ENCODE assay signal across 28 cellular contexts in genomic region chr6:73109659-73110058, GRCh38.
DNase-seq lines count a peak whose midpoint lies in the region; ATAC-seq, FAIRE-seq and TF ChIP-seq lines count a peak whose summit lies in the region.
"Had no signal": no experiment of that assay in that cellular context is flagged by ENCODE, and none has a peak within 500 bp of the region (broad histone marks: within the 10 kb centered on the region; RNA-seq: fewer than 3 reads in every experiment).

No MANE protein-coding gene starts in this region.

- no peaks in the 10 kb centered on the region for H3K79me2 ChIP-seq in K562 (ENCODE audit: control insufficient read depth, insufficient read depth, low read length)

- no peaks in the 10 kb centered on the region for H3K36me3 ChIP-seq in Caco-2 (ENCODE audit: control insufficient read depth, insufficient read depth, low read length)
- no peaks in the 10 kb centered on the region for H3K36me3 ChIP-seq in K562 (ENCODE audit: control insufficient read depth, insufficient read depth, low read length)
- H3K36me3 ChIP-seq: SJSA1 had no signal

- H3K4me1 Mint-ChIP-seq in Caco-2 (ENCODE audit: low read depth, unreplicated experiment), result peaks cover 14% of the 10 kb centered on the region
- H3K4me1 Mint-ChIP-seq: CD4-positive, CD25-positive, alpha-beta regulatory T cell had no signal

- no peaks in the 10 kb centered on the region for H3K9me1 ChIP-seq in K562 (ENCODE audit: control insufficient read depth, insufficient read depth, low read length)

- TF ChIP-seq RAD21 in K562 (CRISPR knock-in tag; conservative IDR thresholded peaks at IDR 0.05 in 1 of 2, IDR thresholded peaks at IDR 0.05 in 1 of 2), result no peak

- no peaks in the 10 kb centered on the region for H4K20me1 ChIP-seq in K562 (replicated peaks; ENCODE audit: control insufficient read depth, insufficient read depth, low read length)
- H4K20me1 ChIP-seq: BLaER1 had no signal

- no peaks in the 10 kb centered on the region for H3K27me3 ChIP-seq in Caco-2 (replicated peaks; ENCODE audit: control insufficient read depth, insufficient read depth, low read length)
- H3K27me3 ChIP-seq in K562 (ENCODE audit: control insufficient read depth in 2 of 2, insufficient read depth in 2 of 2, low read length in 2 of 2), result no peaks in the 10 kb centered on the region
- H3K27me3 ChIP-seq: BLaER1, SJSA1 had no signal

- BruUV-seq in Caco-2 (replicated peaks; lab: Mats Ljungman, UMichigan) (no TSS peak), K562 (replicated peaks; lab: Mats Ljungman, UMichigan) (no TSS peak)

- POLR2A ChIA-PET in Caco-2 (lab: Charles Lee), result no interaction called here
- POLR2A ChIA-PET in K562 (lab: Yijun Ruan, JAX), result no interaction called here

- in situ Hi-C loops in K562 (cut with MboI), result no loop called here

- intact Hi-C loops in Caco-2 (cut with micrococcal nuclease; ENCODE audit: unreplicated experiment), result no loop called here
- intact Hi-C loops in K562 (cut with micrococcal nuclease), result no loop called here

- ATAC-seq in K562, result no peak

- CTCF ChIA-PET in Caco-2 (lab: Charles Lee) (no interaction called here), K562 (lab: Yijun Ruan, JAX; ENCODE audit: low intra/inter-chr PET ratio) (no interaction called here)

- TF ChIP-seq CTCF in Caco-2 (IDR thresholded peaks at IDR 0.05; ENCODE audit: insufficient read depth in 1 of 2, low read depth in 1 of 2, low read length in 1 of 2, severe bottlenecking in 1 of 2, unreplicated experiment in 1 of 2), result no peak
- TF ChIP-seq CTCF in K562 (IDR thresholded peaks at IDR 0.05 in 2 of 3, conservative IDR thresholded peaks at IDR 0.05 in 1 of 3; ENCODE audit: insufficient read depth in 2 of 3, low read depth in 1 of 3, low read length in 3 of 3), result no peak

- 10% methylated on average over 3 of the region's 3 CpGs for WGBS in K562 (ENCODE audit: insufficient coverage, low coverage, missing lambda C conversion rate)

- no peak overlapping the region for H2AFZ ChIP-seq in K562 (ENCODE audit: low read depth, low read length)
- H2AFZ ChIP-seq: PC-9 had no signal

- no peak overlapping the region for H3K4me2 ChIP-seq in K562 (ENCODE audit: insufficient read depth, low read length)
- H3K4me2 ChIP-seq: BLaER1, PC-9 had no signal

- peak overlapping the region; percentile 47 for H3K27ac Mint-ChIP-seq in Caco-2 (ENCODE audit: unreplicated experiment)
- H3K27ac Mint-ChIP-seq: CD4-positive, CD25-positive, alpha-beta regulatory T cell; T-helper 1 cell treated with Interleukin-12 subunit alpha and Interleukin-12 subunit beta and Interleukin-4 antibody, amounts not matched to agents 30 μg/mL and 1 μg/mL, for 36 hours had no signal

- TF ChIP-seq POLR2A in K562 (conservative IDR thresholded peaks at IDR 0.05), result no peak

- no peak overlapping the region for H3K4me3 Mint-ChIP-seq in Caco-2 (ENCODE audit: unreplicated experiment)
- H3K4me3 Mint-ChIP-seq: CD4-positive, CD25-positive, alpha-beta regulatory T cell; IgD-negative memory B cell; T-helper 1 cell treated with Interleukin-12 subunit alpha and Interleukin-12 subunit beta and Interleukin-4 antibody, amounts not matched to agents 30 μg/mL and 1 μg/mL, for 36 hours had no signal

- FAIRE-seq in K562 (lab: Jason Lieb, UNC), result no peak
- FAIRE-seq: A204.1, H1 had no signal

- TF ChIP-seq EP300 in K562 (IDR thresholded peaks at IDR 0.05; ENCODE audit: low read length), result no peak

- H3K4me3 ChIP-seq in Caco-2 (ENCODE audit: low read depth, low read length), result no peak overlapping the region
- no peak overlapping the region for H3K4me3 ChIP-seq in K562
- H3K4me3 ChIP-seq: BLaER1, PC-9, SJSA1 had no signal

- DNase-seq in Caco-2, result no peak
- peak; percentile 34 for DNase-seq in NCI-H226
- DNase-seq in SW 1271 (lab: John Stamatoyannopoulos, UW), result peak; percentile 13 to 28
- DNase-seq in K562 (ENCODE audit: extremely low read depth in 1 of 4, low spot score in 3 of 4), result no peak
- DNase-seq in NCI-H1436 (lab: John Stamatoyannopoulos, UW), result no peak
- DNase-seq in mesenteric fat pad (ENCODE audit: low spot score), result no peak
- no peak for DNase-seq in NCI-H446 treated with DMSO at 0.1 percent for 48 hours (lab: John Stamatoyannopoulos, UW)
- DNase-seq in activated gamma-delta T cell treated with Interleukin-2 at 50 U/mL for 16 hours, result no peak
- DNase-seq: CD4-positive, CD25-positive, alpha-beta regulatory T cell; DMS79; HCEC 1CT; NCI-H1092; NCI-H1417 treated with DMSO at 0.1 percent for 48 hours; NCI-H187; NCI-H446; NCI-H526; NCI-H82; NK-92 treated with Interleukin-12 subunit alpha and Interleukin-12 subunit beta, amount 100 ng/mL, for 24 hours; PC-9; Right ventricle myocardium superior; RPMI8226 had no signal

- no peaks in the 10 kb centered on the region for H3K9me3 Mint-ChIP-seq in Caco-2 (ENCODE audit: unreplicated experiment)
- H3K9me3 Mint-ChIP-seq: IgD-negative memory B cell; T-helper 1 cell treated with Interleukin-12 subunit alpha and Interleukin-12 subunit beta and Interleukin-4 antibody, amounts not matched to agents 30 μg/mL and 1 μg/mL, for 36 hours had no signal

- no peaks in the 10 kb centered on the region for H3K36me3 Mint-ChIP-seq in Caco-2 (ENCODE audit: insufficient read depth, unreplicated experiment)

- H3K27ac ChIP-seq in K562 (ENCODE audit: extremely low read depth, low read depth, low read length), result no peak overlapping the region
- H3K27ac ChIP-seq: BLaER1, HL-60, PC-9, SJSA1 had no signal

- H3K9ac ChIP-seq in K562 (ENCODE audit: insufficient read depth in 1 of 2, low read depth in 2 of 2, low read length in 2 of 2), result no peak overlapping the region
- H3K9ac ChIP-seq: BLaER1 had no signal

- H3K27me3 Mint-ChIP-seq in Caco-2 (ENCODE audit: insufficient read depth, unreplicated experiment), result no peaks in the 10 kb centered on the region
- H3K27me3 Mint-ChIP-seq: IgD-negative memory B cell had no signal

- no peaks in the 10 kb centered on the region for H3K9me3 ChIP-seq in Caco-2
- H3K9me3 ChIP-seq in K562 (replicated peaks; ENCODE audit: control insufficient read depth, insufficient read depth, low read depth, low read length), result no peaks in the 10 kb centered on the region
- H3K9me3 ChIP-seq: BLaER1, SJSA1 had no signal

- H3K4me1 ChIP-seq in Caco-2 (peaks cover 14% of the 10 kb centered on the region; the same call in 1 of the 2 replicates), K562 (replicated peaks in 1 of 2; ENCODE audit: control insufficient read depth in 2 of 2, insufficient read depth in 2 of 2, low read length in 2 of 2) (no peaks in the 10 kb centered on the region; a peak in 1 of 5 replicates)
- H3K4me1 ChIP-seq: BLaER1, SJSA1 had no signal

TF ChIP-seq in K562, 482 proteins besides CTCF, POLR2A, EP300 and RAD21 (continues in another document):
- TF ChIP-seq CCAR2 (IDR thresholded peaks at IDR 0.05; ENCODE audit: low read depth, low read length), result no peak
- TF ChIP-seq BRD4 (IDR thresholded peaks at IDR 0.05), result no peak
- no peak for TF ChIP-seq SRF (CRISPR knock-in tag; IDR thresholded peaks at IDR 0.05)
- no peak for TF ChIP-seq RFX1 (IDR thresholded peaks at IDR 0.05)
- no peak for TF ChIP-seq RB1 (IDR thresholded peaks at IDR 0.05; ENCODE audit: low read depth)
- TF ChIP-seq HES1 (IDR thresholded peaks at IDR 0.05; ENCODE audit: low read depth), result no peak
- peak; percentile 91 for TF ChIP-seq SOX6 (IDR thresholded peaks at IDR 0.05)
- no peak for TF ChIP-seq PCBP1 (IDR thresholded peaks at IDR 0.05; ENCODE audit: low read depth, low read length, poor library complexity, severe bottlenecking)
- TF ChIP-seq ARID2 (IDR thresholded peaks at IDR 0.05), result no peak
- no peak for TF ChIP-seq RBM22 (IDR thresholded peaks at IDR 0.05; ENCODE audit: low read depth, low read length, poor library complexity, severe bottlenecking)
- 0 out of 2 replicates have a peak, but pooled peaks have one; percentile 43 for TF ChIP-seq ARID1B (IDR thresholded peaks at IDR 0.05)
- no peak for TF ChIP-seq RBBP5 (IDR thresholded peaks at IDR 0.05; ENCODE audit: borderline replicate concordance, insufficient read depth, low read length, poor library complexity, severe bottlenecking)
- TF ChIP-seq POLR3G (IDR thresholded peaks at IDR 0.05; ENCODE audit: extremely low read depth, insufficient read length, insufficient replicate concordance), result no peak
- no peak for TF ChIP-seq ELF2 (CRISPR knock-in tag; IDR thresholded peaks at IDR 0.05)
- TF ChIP-seq DIDO1 (tag; IDR thresholded peaks at IDR 0.05; ENCODE audit: low read depth), result no peak
- TF ChIP-seq TEAD4 (IDR thresholded peaks at IDR 0.05; ENCODE audit: low read length), result peak; percentile 65; the same call in 1 of the 2 replicates
- TF ChIP-seq TEAD4 (CRISPR knock-in tag; IDR thresholded peaks at IDR 0.05; ENCODE audit: borderline replicate concordance), result no peak
- TF ChIP-seq USF2 (CRISPR knock-in tag; IDR thresholded peaks at IDR 0.05), result no peak
- no peak for TF ChIP-seq SIN3A (IDR thresholded peaks at IDR 0.05; ENCODE audit: borderline replicate concordance in 2 of 2, control insufficient read depth in 1 of 2, low read depth in 2 of 2, low read length in 2 of 2)
- TF ChIP-seq PHF21A (IDR thresholded peaks at IDR 0.05; ENCODE audit: borderline replicate concordance, low read depth), result no peak
- no peak for TF ChIP-seq SMAD2 (IDR thresholded peaks at IDR 0.05; ENCODE audit: low read depth, low read length)
- no peak for TF ChIP-seq SRSF9 (IDR thresholded peaks at IDR 0.05; ENCODE audit: borderline replicate concordance, low read depth, low read length)
- TF ChIP-seq NR1H2 (CRISPR knock-in tag; IDR thresholded peaks at IDR 0.05), result no peak
- TF ChIP-seq MEF2D (tag; conservative IDR thresholded peaks at IDR 0.05; ENCODE audit: low read depth), result 0 out of 2 replicates have a peak, but pooled peaks have one; percentile 37

Comparison
In these comparisons a context has a peak if more than half of its experiments do, and no peak if none do; other contexts are left out.
1. DNase-seq: peak in NCI-H226 (single experiment) and SW 1271 (2 of 2); none in Caco-2 (0 of 2), K562 (0 of 4), NCI-H1436 (single experiment), mesenteric fat pad (single experiment), NCI-H446 treated with DMSO at 0.1 percent for 48 hours (single experiment) and activated gamma-delta T cell treated with Interleukin-2 at 50 U/mL for 16 hours (single experiment).